Comparison of ENCODE assay signal across 24 cellular contexts in the genomic region with DNA sequence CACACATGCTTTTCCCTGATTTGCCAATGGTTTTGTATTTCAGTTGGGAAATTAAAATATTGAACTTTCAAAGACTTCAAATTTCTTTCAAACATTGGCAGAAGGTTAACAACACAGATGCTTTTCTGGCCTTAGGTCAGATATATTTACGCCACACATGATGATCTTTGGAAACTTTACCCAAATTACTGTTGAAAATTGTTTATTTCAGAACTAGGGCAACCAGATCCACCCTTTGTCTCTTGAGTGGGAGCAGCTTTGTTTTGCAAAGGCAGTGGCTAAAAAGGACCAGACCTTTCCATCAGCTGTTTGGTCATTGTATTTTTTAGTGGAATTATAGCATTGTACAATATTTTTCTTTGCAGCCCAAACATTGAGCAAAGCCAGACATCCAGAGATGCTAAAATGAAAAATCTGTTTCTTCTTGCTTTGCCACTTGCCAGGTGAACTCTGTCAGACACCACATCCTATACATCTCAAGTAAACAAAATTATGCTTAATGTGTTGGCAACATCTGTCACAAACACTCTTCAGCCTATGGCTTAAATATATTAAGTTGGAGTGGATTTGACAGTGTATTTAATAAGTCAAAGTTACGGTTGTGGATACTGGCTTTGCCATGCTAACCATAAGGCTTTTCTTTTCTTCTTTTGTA.
A peak's percentile ranks its signal among the peaks of the same experiment; 100 is the strongest.
DNase-seq lines count a peak whose midpoint lies in the region; FAIRE-seq and TF ChIP-seq lines count a peak whose summit lies in the region.
"Had no signal": no experiment of that assay in that cellular context is flagged by ENCODE, and none has a peak within 500 bp of the region (broad histone marks: within the 10 kb centered on the region; RNA-seq: fewer than 3 reads in every experiment).

No MANE protein-coding gene starts in this region.

- no peak overlapping the region for H3K27ac ChIP-seq in Karpas-422 (ENCODE audit: low read length)
- H3K27ac ChIP-seq: BLaER1, KMS-11 had no signal

- H2AFZ ChIP-seq in Karpas-422 (ENCODE audit: low read length) = no peak overlapping the region

- H3K9ac ChIP-seq in Karpas-422 (ENCODE audit: low read length) = no peak overlapping the region
- H3K9ac ChIP-seq: BLaER1, KMS-11 had no signal

- H3K4me1 ChIP-seq in Karpas-422 (ENCODE audit: low read length) = no peaks in the 10 kb centered on the region
- H3K4me1 ChIP-seq: BLaER1 had no signal

- FAIRE-seq in GM12891 (lab: Jason Lieb, UNC) = no peak
- FAIRE-seq: GM19239, RCC 7860 had no signal

- no peak overlapping the region for H3K4me3 ChIP-seq in Karpas-422 (ENCODE audit: low read length)
- H3K4me3 ChIP-seq: BLaER1 had no signal

- H3K4me2 ChIP-seq in Karpas-422 (ENCODE audit: low read depth, low read length, poor library complexity, severe bottlenecking) = no peak overlapping the region
- H3K4me2 ChIP-seq: BLaER1, KMS-11 had no signal

- peak; percentile 63 for DNase-seq in NCI-H748 (lab: John Stamatoyannopoulos, UW; ENCODE audit: unreplicated experiment)
- DNase-seq in NCI-H748 treated with DMSO at 0.1 percent for 48 hours (lab: John Stamatoyannopoulos, UW) = no peak
- peak; percentile 49 for DNase-seq in AG09319 (ENCODE audit: extremely low read depth, low read depth)
- peak; percentile 16 for DNase-seq in NCI-H524 treated with DMSO at 0.1 percent for 48 hours (lab: John Stamatoyannopoulos, UW)
- DNase-seq in fibroblast of gingiva (ENCODE audit: low read depth) = peak; percentile 83
- DNase-seq in GM12891 (ENCODE audit: insufficient read length, low spot score) = no peak
- DNase-seq in NK-92 treated with Interleukin-12 subunit alpha and Interleukin-12 subunit beta, amount 100 ng/mL, for 24 hours (lab: John Stamatoyannopoulos, UW) = no peak
- DNase-seq in Karpas-422 = no peak
- DNase-seq: 8988T; ACHN; CD4-positive, CD25-positive, alpha-beta regulatory T cell; DMS153; DND-41; NCI-H1048; NCI-H1694; NCI-H2029 treated with DMSO at 0.1 percent for 48 hours; NCI-H2171; NCI-H226; NCI-H510A; NCI-H774 had no signal

- TF ChIP-seq CTCF in AG09319 (IDR thresholded peaks at IDR 0.05; ENCODE audit: low read depth, low read length) = no peak

- H4K20me1 ChIP-seq in Karpas-422 (ENCODE audit: insufficient read depth, low read depth, low read length) = no peaks in the 10 kb centered on the region
- H4K20me1 ChIP-seq: BLaER1 had no signal

- no peaks in the 10 kb centered on the region for H3K79me2 ChIP-seq in Karpas-422 (ENCODE audit: low read length)

- no peaks in the 10 kb centered on the region for H3K27me3 ChIP-seq in Karpas-422 (ENCODE audit: low read length)
- H3K27me3 ChIP-seq: BLaER1 had no signal

- H3K9me2 ChIP-seq in Karpas-422 (replicated peaks; ENCODE audit: insufficient read depth, low read length) = no peaks in the 10 kb centered on the region

- peaks cover 34% of the 10 kb centered on the region for H3K9me3 ChIP-seq in Karpas-422 (ENCODE audit: low read length)
- H3K9me3 ChIP-seq: BLaER1 had no signal

- no peak for TF ChIP-seq POLR2A in GM12891 (IDR thresholded peaks at IDR 0.05; ENCODE audit: low read depth, low read length)

- no peaks in the 10 kb centered on the region for H3K36me3 ChIP-seq in Karpas-422 (ENCODE audit: insufficient read depth, low read length)
- H3K36me3 ChIP-seq: BLaER1 had no signal

TF ChIP-seq in GM12891, 5 proteins besides CTCF, POLR2A, EP300 and RAD21:
- no peak for TF ChIP-seq PAX5 (IDR thresholded peaks at IDR 0.05; ENCODE audit: insufficient read depth, low read length, severe bottlenecking)
- no peak for TF ChIP-seq TAF1 (IDR thresholded peaks at IDR 0.05; ENCODE audit: low read depth, low read length)
- no peak for TF ChIP-seq POU2F2 (IDR thresholded peaks at IDR 0.05; ENCODE audit: low read depth, low read length)
- no peak for TF ChIP-seq POLR2AphosphoS5 (IDR thresholded peaks at IDR 0.05; ENCODE audit: low read depth, low read length)
- no peak for TF ChIP-seq SPI1 (IDR thresholded peaks at IDR 0.05; ENCODE audit: low read depth, low read length)

Comparison
In these comparisons a context has a peak if more than half of its experiments do, and no peak if none do; other contexts are left out.
1. DNase-seq: peak in NCI-H748 (single experiment), AG09319 (single experiment), NCI-H524 treated with DMSO at 0.1 percent for 48 hours (single experiment) and fibroblast of gingiva (single experiment); none in NCI-H748 treated with DMSO at 0.1 percent for 48 hours (single experiment), GM12891 (single experiment), NK-92 treated with Interleukin-12 subunit alpha and Interleukin-12 subunit beta, amount 100 ng/mL, for 24 hours (single experiment) and Karpas-422 (single experiment).